Comparison of ENCODE assay signal across 1 cellular context in the genomic region with DNA sequence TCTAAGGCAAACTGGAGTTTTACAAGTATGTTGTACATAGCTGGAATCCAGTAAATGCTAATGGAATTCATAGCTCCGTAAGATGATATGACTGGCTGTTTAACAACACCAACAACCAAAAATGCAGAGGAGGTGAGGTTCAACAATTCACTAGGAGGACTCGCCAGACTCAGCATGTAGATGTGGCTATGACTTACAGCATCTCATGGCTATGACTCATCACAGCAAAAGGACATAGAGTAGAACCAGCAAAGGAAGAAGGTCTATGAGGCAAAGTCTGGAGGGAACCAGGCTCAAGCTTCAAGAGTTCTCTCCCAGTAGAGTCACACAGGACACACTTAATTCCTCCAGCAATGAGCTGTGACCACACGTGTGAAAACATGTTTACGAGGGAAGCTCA.
TF ChIP-seq lines count a peak whose summit lies in the region.

No MANE protein-coding gene starts in this region.

TF ChIP-seq in HEK293, 187 proteins besides CTCF, POLR2A, EP300 and RAD21 (continued from another document):
- TF ChIP-seq, protein P1, sequence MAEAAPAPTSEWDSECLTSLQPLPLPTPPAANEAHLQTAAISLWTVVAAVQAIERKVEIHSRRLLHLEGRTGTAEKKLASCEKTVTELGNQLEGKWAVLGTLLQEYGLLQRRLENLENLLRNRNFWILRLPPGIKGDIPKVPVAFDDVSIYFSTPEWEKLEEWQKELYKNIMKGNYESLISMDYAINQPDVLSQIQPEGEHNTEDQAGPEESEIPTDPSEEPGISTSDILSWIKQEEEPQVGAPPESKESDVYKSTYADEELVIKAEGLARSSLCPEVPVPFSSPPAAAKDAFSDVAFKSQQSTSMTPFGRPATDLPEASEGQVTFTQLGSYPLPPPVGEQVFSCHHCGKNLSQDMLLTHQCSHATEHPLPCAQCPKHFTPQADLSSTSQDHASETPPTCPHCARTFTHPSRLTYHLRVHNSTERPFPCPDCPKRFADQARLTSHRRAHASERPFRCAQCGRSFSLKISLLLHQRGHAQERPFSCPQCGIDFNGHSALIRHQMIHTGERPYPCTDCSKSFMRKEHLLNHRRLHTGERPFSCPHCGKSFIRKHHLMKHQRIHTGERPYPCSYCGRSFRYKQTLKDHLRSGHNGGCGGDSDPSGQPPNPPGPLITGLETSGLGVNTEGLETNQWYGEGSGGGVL (tag by site-specific recombination; IDR thresholded peaks at IDR 0.05): 0 out of 2 replicates have a peak, but pooled peaks have one; percentile 17
- TF ChIP-seq ZNF350 (tag by site-specific recombination; IDR thresholded peaks at IDR 0.05) (no peak), ZNF530 (tag by site-specific recombination; IDR thresholded peaks at IDR 0.05; ENCODE audit: low read depth) (no peak), ZNF404 (tag by site-specific recombination; IDR thresholded peaks at IDR 0.05) (no peak), ZNF202 (tag by site-specific recombination; IDR thresholded peaks at IDR 0.05; ENCODE audit: borderline replicate concordance) (no peak), ZNF660 (tag by site-specific recombination; IDR thresholded peaks at IDR 0.05) (peak; percentile 89), ZNF677 (tag by site-specific recombination; IDR thresholded peaks at IDR 0.05) (no peak)
- TF ChIP-seq, protein P2, sequence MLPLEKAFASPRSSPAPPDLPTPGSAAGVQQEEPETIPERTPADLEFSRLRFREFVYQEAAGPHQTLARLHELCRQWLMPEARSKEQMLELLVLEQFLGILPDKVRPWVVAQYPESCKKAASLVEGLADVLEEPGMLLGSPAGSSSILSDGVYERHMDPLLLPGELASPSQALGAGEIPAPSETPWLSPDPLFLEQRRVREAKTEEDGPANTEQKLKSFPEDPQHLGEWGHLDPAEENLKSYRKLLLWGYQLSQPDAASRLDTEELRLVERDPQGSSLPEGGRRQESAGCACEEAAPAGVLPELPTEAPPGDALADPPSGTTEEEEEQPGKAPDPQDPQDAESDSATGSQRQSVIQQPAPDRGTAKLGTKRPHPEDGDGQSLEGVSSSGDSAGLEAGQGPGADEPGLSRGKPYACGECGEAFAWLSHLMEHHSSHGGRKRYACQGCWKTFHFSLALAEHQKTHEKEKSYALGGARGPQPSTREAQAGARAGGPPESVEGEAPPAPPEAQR (tag by site-specific recombination; IDR thresholded peaks at IDR 0.05): no peak
- TF ChIP-seq, protein P3, sequence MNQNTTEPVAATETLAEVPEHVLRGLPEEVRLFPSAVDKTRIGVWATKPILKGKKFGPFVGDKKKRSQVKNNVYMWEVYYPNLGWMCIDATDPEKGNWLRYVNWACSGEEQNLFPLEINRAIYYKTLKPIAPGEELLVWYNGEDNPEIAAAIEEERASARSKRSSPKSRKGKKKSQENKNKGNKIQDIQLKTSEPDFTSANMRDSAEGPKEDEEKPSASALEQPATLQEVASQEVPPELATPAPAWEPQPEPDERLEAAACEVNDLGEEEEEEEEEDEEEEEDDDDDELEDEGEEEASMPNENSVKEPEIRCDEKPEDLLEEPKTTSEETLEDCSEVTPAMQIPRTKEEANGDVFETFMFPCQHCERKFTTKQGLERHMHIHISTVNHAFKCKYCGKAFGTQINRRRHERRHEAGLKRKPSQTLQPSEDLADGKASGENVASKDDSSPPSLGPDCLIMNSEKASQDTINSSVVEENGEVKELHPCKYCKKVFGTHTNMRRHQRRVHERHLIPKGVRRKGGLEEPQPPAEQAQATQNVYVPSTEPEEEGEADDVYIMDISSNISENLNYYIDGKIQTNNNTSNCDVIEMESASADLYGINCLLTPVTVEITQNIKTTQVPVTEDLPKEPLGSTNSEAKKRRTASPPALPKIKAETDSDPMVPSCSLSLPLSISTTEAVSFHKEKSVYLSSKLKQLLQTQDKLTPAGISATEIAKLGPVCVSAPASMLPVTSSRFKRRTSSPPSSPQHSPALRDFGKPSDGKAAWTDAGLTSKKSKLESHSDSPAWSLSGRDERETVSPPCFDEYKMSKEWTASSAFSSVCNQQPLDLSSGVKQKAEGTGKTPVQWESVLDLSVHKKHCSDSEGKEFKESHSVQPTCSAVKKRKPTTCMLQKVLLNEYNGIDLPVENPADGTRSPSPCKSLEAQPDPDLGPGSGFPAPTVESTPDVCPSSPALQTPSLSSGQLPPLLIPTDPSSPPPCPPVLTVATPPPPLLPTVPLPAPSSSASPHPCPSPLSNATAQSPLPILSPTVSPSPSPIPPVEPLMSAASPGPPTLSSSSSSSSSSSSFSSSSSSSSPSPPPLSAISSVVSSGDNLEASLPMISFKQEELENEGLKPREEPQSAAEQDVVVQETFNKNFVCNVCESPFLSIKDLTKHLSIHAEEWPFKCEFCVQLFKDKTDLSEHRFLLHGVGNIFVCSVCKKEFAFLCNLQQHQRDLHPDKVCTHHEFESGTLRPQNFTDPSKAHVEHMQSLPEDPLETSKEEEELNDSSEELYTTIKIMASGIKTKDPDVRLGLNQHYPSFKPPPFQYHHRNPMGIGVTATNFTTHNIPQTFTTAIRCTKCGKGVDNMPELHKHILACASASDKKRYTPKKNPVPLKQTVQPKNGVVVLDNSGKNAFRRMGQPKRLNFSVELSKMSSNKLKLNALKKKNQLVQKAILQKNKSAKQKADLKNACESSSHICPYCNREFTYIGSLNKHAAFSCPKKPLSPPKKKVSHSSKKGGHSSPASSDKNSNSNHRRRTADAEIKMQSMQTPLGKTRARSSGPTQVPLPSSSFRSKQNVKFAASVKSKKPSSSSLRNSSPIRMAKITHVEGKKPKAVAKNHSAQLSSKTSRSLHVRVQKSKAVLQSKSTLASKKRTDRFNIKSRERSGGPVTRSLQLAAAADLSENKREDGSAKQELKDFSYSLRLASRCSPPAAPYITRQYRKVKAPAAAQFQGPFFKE (tag by site-specific recombination; IDR thresholded peaks at IDR 0.05; ENCODE audit: borderline replicate concordance): no peak
